ENCODE assay signal across 3 cellular contexts in genomic region chr11:47451436-47451835, GRCh38.
TF ChIP-seq lines count a peak whose summit lies in the region.

No MANE protein-coding gene starts in this region.

TF ChIP-seq in A549, 52 proteins besides CTCF, POLR2A, EP300 and RAD21:
- peak; percentile 94 for TF ChIP-seq MAFK (IDR thresholded peaks at IDR 0.05; ENCODE audit: partially characterized antibody)
- TF ChIP-seq RARB (CRISPR knock-in tag; IDR thresholded peaks at IDR 0.05) = no peak
- TF ChIP-seq ZFP36 (IDR thresholded peaks at IDR 0.05; ENCODE audit: borderline replicate concordance, partially characterized antibody) = no peak

TF ChIP-seq in IMR-90, 13 proteins besides CTCF, POLR2A, EP300 and RAD21:
- no peak for TF ChIP-seq BHLHE40 (IDR thresholded peaks at IDR 0.05; ENCODE audit: low read depth, low read length)
- peak; percentile 92 for TF ChIP-seq MAFK (IDR thresholded peaks at IDR 0.05; ENCODE audit: low read depth, low read length)

TF ChIP-seq in H1, 55 proteins besides CTCF, POLR2A, EP300 and RAD21:
- TF ChIP-seq CHD1 (IDR thresholded peaks at IDR 0.05; ENCODE audit: low read depth, low read length) = no peak
- peak; percentile 34; the same call in 1 of the 2 replicates for TF ChIP-seq MAFK (IDR thresholded peaks at IDR 0.05; ENCODE audit: low read depth, low read length)
- no peak for TF ChIP-seq NANOG (IDR thresholded peaks at IDR 0.05; ENCODE audit: insufficient read depth, low read depth, low read length, poor library complexity, severe bottlenecking)
TF ChIP-seq in H1: peak in this region for 1.
